Comparison of ENCODE assay signal across 8 cellular contexts in the genomic region with DNA sequence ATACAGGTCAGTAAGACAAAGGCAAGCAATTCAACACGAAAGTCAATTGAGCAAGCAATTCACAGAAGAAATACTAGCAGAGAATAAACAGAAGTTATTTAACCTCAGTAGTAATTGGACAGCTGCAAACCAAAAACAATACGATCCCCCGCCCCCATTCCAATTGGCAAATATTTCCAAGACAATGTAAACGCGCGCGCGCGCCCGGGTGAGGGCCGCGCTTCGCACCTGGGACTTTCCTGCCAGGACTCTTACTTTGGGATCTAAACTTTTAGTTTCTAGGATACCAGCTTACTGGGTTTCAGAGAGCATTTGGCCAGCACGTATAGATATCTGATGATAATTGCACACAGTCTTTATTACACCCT. TPM values are rescaled to one million over a fixed set of nuclear protein-coding genes. Genes with fewer than 3 reads are reported as not detected.
A peak's percentile ranks its signal among the peaks of the same experiment; 100 is the strongest.
DNase-seq lines count a peak whose midpoint lies in the region; ATAC-seq and TF ChIP-seq lines count a peak whose summit lies in the region.

No MANE protein-coding gene starts in this region.

- H3K36me3 Mint-ChIP-seq in activated naive CD4-positive, alpha-beta T cell treated with anti-CD3 and anti-CD28 coated beads, Interleukin-2, amount 10 ng/mL, durations not matched to agents 7 days and 5 days = peaks cover 39% of the 10 kb centered on the region

- peaks cover 34% of the 10 kb centered on the region for H3K4me1 Mint-ChIP-seq in activated naive CD4-positive, alpha-beta T cell treated with anti-CD3 and anti-CD28 coated beads, Interleukin-2, amount 10 ng/mL, durations not matched to agents 7 days and 5 days

- H3K36me3 ChIP-seq in heart left ventricle (peaks cover 0 to 37% (median 28%) of the 10 kb centered on the region in 9 donors), prostate gland (peaks cover 0 to 11% of the 10 kb centered on the region in 2 donors)

- TF ChIP-seq POLR2A in heart left ventricle (IDR thresholded peaks at IDR 0.05) (no peak), prostate gland (IDR thresholded peaks at IDR 0.05) (no peak)

- ATAC-seq in heart left ventricle (peak in 1 of 4 donors; percentile 3), GM18870 (IDR thresholded peaks at IDR 0.05; ENCODE audit: unreplicated experiment) (no peak)

- 5 to 18% (median 10%) methylated on average over 14 of the region's 14 CpGs for WGBS in heart left ventricle, 4 donors
- WGBS in prostate gland = 8% methylated on average over 14 of the region's 14 CpGs

- H3K27ac Mint-ChIP-seq in activated naive CD4-positive, alpha-beta T cell treated with anti-CD3 and anti-CD28 coated beads, Interleukin-2, amount 10 ng/mL, durations not matched to agents 7 days and 5 days = peak overlapping the region; percentile 90

- H3K27ac ChIP-seq in heart left ventricle = peak overlapping the region; percentile 69 to 91 (median 82)
- H3K27ac ChIP-seq in prostate gland = peak overlapping the region; percentile 79 to 83

- H3K9me3 Mint-ChIP-seq in activated naive CD4-positive, alpha-beta T cell treated with anti-CD3 and anti-CD28 coated beads, Interleukin-2, amount 10 ng/mL, durations not matched to agents 7 days and 5 days = no peaks in the 10 kb centered on the region

- H3K4me3 Mint-ChIP-seq in activated naive CD4-positive, alpha-beta T cell treated with anti-CD3 and anti-CD28 coated beads, Interleukin-2, amount 10 ng/mL, durations not matched to agents 7 days and 5 days = peak overlapping the region; percentile 81

- no peaks in the 10 kb centered on the region for H3K27me3 ChIP-seq in heart left ventricle
- no peaks in the 10 kb centered on the region for H3K27me3 ChIP-seq in prostate gland (replicated peaks; ENCODE audit: insufficient read depth)

- peak; percentile 74 for DNase-seq in DMS 273 (lab: John Stamatoyannopoulos, UW; ENCODE audit: unreplicated experiment)
- no peak for DNase-seq in DMS 273 treated with DMSO at 0.1 percent for 48 hours (lab: John Stamatoyannopoulos, UW)
- peak; percentile 75 for DNase-seq in NCI-H146 (lab: John Stamatoyannopoulos, UW)
- DNase-seq in activated naive CD4-positive, alpha-beta T cell treated with anti-CD3 and anti-CD28 coated beads, Interleukin-2, amount 10 ng/mL, durations not matched to agents 7 days and 5 days = peak; percentile 40
- peak in 1 of 5 donors; percentile 32 for DNase-seq in heart left ventricle
- peak; percentile 47 for DNase-seq in prostate gland (ENCODE audit: low spot score)
- no peak for DNase-seq in SK-N-DZ (ENCODE audit: low spot score)

- intact Hi-C loops in heart left ventricle (cut with DNase I) = loop anchor here in 3 of 10 donors (5.0 kb wide), 1 partner anchor 63 kb away; a partner anchor contains a TSS
- intact Hi-C loops in prostate gland (cut with DNase I) = loop anchor here (2.0 kb wide), 1 partner anchor 64 kb away; a partner anchor contains a TSS

- no peaks in the 10 kb centered on the region for H3K9me3 ChIP-seq in heart left ventricle
- no peaks in the 10 kb centered on the region for H3K9me3 ChIP-seq in prostate gland

- TF ChIP-seq CTCF in heart left ventricle (IDR thresholded peaks at IDR 0.05) = no peak
- TF ChIP-seq CTCF in prostate gland (IDR thresholded peaks at IDR 0.05) = no peak

- H3K4me1 ChIP-seq in heart left ventricle (peaks cover 0 to 25% (median 15%) of the 10 kb centered on the region in 12 donors), prostate gland (replicated peaks) (no peaks in the 10 kb centered on the region)

- CTCF ChIA-PET in activated naive CD4-positive, alpha-beta T cell treated with anti-CD3 and anti-CD28 coated beads, Interleukin-2, amount 10 ng/mL, durations not matched to agents 7 days and 5 days (lab: Charles Lee) = interaction anchor here (0.6 kb wide), 1 partner anchor 74 kb away, joined by 3 read pairs; no protein-coding TSS in a partner anchor

- H3K27me3 Mint-ChIP-seq in activated naive CD4-positive, alpha-beta T cell treated with anti-CD3 and anti-CD28 coated beads, Interleukin-2, amount 10 ng/mL, durations not matched to agents 7 days and 5 days = no peaks in the 10 kb centered on the region

- H3K4me3 ChIP-seq in heart left ventricle = peak overlapping the region; percentile 16 to 72 (median 61)
- peak overlapping the region; percentile 40 to 52 for H3K4me3 ChIP-seq in prostate gland

RNA-seq across cellular contexts. Expression of a gene that starts 8.5 kb away (rescaled TPM):
- total RNA-seq in heart left ventricle (10 to 100 TPM; 14.3 to 30.9 (median 22.1) TPM), prostate gland (10 to 100 TPM; 48.7 to 55.6 TPM)
- 10 to 100 TPM; 25.0 to 27.8 TPM for polyA plus RNA-seq in heart left ventricle
- polyA plus RNA-seq in SK-N-DZ (2014; cell fraction: cytosol; rRNA removed) = 17.3 and 22.2 TPM in 2 replicates
- 39.8 and 47.4 TPM in 2 replicates for polyA plus RNA-seq in SK-N-DZ (2014; cell fraction: nucleus; rRNA removed)

Comparison
In these comparisons a context has a peak if more than half of its experiments do, and no peak if none do; other contexts are left out.
1. DNase-seq: peak in DMS 273 (single experiment), NCI-H146 (single experiment), activated naive CD4-positive, alpha-beta T cell treated with anti-CD3 and anti-CD28 coated beads, Interleukin-2, amount 10 ng/mL, durations not matched to agents 7 days and 5 days (single experiment) and prostate gland (single experiment); none in DMS 273 treated with DMSO at 0.1 percent for 48 hours (single experiment) and SK-N-DZ (single experiment).